ENCODE assay signal across 23 cellular contexts in the genomic region with DNA sequence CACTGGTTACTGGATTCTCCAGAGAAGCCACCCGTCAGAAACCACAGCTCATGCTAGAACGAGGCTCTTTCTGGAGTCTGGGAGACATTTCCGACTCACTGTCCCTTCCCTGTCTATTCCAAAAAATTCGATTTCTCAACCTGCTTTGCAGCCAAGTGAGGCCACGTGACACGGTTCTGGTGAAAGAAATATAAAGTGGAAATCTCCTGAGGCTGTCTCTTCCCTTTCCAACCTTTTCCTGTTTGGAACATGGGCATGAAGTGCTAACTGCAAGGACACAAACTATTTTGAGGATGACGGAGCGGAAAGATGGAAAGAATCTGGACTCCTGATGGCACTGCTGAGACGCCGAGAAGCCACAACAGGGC. TPM values are rescaled to one million over a fixed set of nuclear protein-coding genes. Genes with fewer than 3 reads are reported as not detected.
A peak's percentile ranks its signal among the peaks of the same experiment; 100 is the strongest.
DNase-seq lines count a peak whose midpoint lies in the region; ATAC-seq, FAIRE-seq and TF ChIP-seq lines count a peak whose summit lies in the region.
"Had no signal": no experiment of that assay in that cellular context is flagged by ENCODE, and none has a peak within 500 bp of the region (broad histone marks: within the 10 kb centered on the region; RNA-seq: fewer than 3 reads in every experiment).

No MANE protein-coding gene starts in this region.

- peak; percentile 73 for DNase-seq in GM23248
- DNase-seq in esophagus squamous epithelium (lab: John Stamatoyannopoulos, UW), result no peak
- DNase-seq in keratinocyte (ENCODE audit: low read depth, low spot score), result no peak
- DNase-seq in tibial artery, result peak; percentile 69 to 73
- DNase-seq in NCI-H1436 (lab: John Stamatoyannopoulos, UW), result no peak
- DNase-seq: activated CD4-positive, alpha-beta T cell treated with anti-CD3 and anti-CD28 coated beads, Interleukin-2, amount 10 ng/mL, durations not matched to agents 24 days and 14 days; activated effector memory CD4-positive, alpha-beta T cell treated with Interleukin-2 at 50 U/mL for 16 hours; AML-193; amniotic stem cell; effector CD4-positive, alpha-beta T cell; midbrain; NCI-H1105; NCI-H2171 treated with DMSO at 0.1 percent for 48 hours; NCI-H69; nephron progenitor cell; SHP77 treated with DMSO at 0.1 percent for 48 hours; stimulated activated CD4-positive, alpha-beta T cell treated with anti-CD3 and anti-CD28 coated beads, Interleukin-12 subunit alpha, Interleukin-12 subunit beta, amount 100 ng/mL, for 4 hours; T-cell had no signal

- H3K4me1 Mint-ChIP-seq in activated T-helper 17 cell treated with anti-CD3 and anti-CD28 coated beads, Interleukin-2, amount 50 U/mL, for 72 hours, result no peaks in the 10 kb centered on the region
- H3K4me1 Mint-ChIP-seq: T-cell had no signal

- H3K36me3 ChIP-seq in GM23248 (ENCODE audit: low read depth) (no peaks in the 10 kb centered on the region), esophagus squamous epithelium (no peaks in the 10 kb centered on the region), keratinocyte (ENCODE audit: control insufficient read depth in 2 of 2, extremely low read depth in 1 of 2, insufficient read depth in 2 of 2, low read length in 2 of 2) (no peaks in the 10 kb centered on the region), tibial artery (no peaks in the 10 kb centered on the region)
- H3K36me3 ChIP-seq: suprapubic skin had no signal

- H3K27me3 ChIP-seq in GM23248 (replicated peaks; ENCODE audit: insufficient read depth), result no peaks in the 10 kb centered on the region
- H3K27me3 ChIP-seq in esophagus squamous epithelium, result no peaks in the 10 kb centered on the region
- H3K27me3 ChIP-seq in keratinocyte (ENCODE audit: control insufficient read depth, extremely low read depth, insufficient read depth, low read length), result no peaks in the 10 kb centered on the region
- peaks cover 0 to 2% of the 10 kb centered on the region in 2 donors for H3K27me3 ChIP-seq in tibial artery
- H3K27me3 ChIP-seq: suprapubic skin had no signal

- H3K4me2 ChIP-seq in GM23248 (ENCODE audit: unreplicated experiment) (peak overlapping the region; percentile 48), keratinocyte (ENCODE audit: control insufficient read depth, extremely low read depth, insufficient read depth, low read depth, low read length) (no peak overlapping the region)

- no peak overlapping the region for H3K27ac Mint-ChIP-seq in activated T-helper 17 cell treated with anti-CD3 and anti-CD28 coated beads, Interleukin-2, amount 50 U/mL, for 72 hours
- H3K27ac Mint-ChIP-seq: activated CD4-positive, alpha-beta T cell treated with anti-CD3 and anti-CD28 coated beads, Interleukin-2, amount 10 ng/mL, durations not matched to agents 24 days and 14 days; nephron progenitor cell; T-cell had no signal

- dilution Hi-C loops in keratinocyte (cut with MboI; ENCODE audit: extremely low pct_ligation_motif_present, low sequenced_read_pairs), result no loop called here

- H3K27me3 Mint-ChIP-seq in activated T-helper 17 cell treated with anti-CD3 and anti-CD28 coated beads, Interleukin-2, amount 50 U/mL, for 72 hours, result peaks cover 5% of the 10 kb centered on the region
- H3K27me3 Mint-ChIP-seq: activated CD4-positive, alpha-beta T cell treated with anti-CD3 and anti-CD28 coated beads, Interleukin-2, amount 10 ng/mL, durations not matched to agents 24 days and 14 days; T-cell had no signal

- H3K36me3 Mint-ChIP-seq in activated T-helper 17 cell treated with anti-CD3 and anti-CD28 coated beads, Interleukin-2, amount 50 U/mL, for 72 hours (ENCODE audit: low read depth), result no peaks in the 10 kb centered on the region
- H3K36me3 Mint-ChIP-seq: T-cell had no signal

- no peaks in the 10 kb centered on the region for H3K9me2 ChIP-seq in GM23248 (ENCODE audit: insufficient read depth)

- H3F3A ChIP-seq in GM23248 (ENCODE audit: insufficient read depth), result peaks cover 15% of the 10 kb centered on the region

- peaks cover 21% of the 10 kb centered on the region for H3K4me1 ChIP-seq in GM23248 (ENCODE audit: insufficient read depth)
- H3K4me1 ChIP-seq in esophagus squamous epithelium, result peaks cover 26 to 64% (median 46%) of the 10 kb centered on the region in 3 donors
- H3K4me1 ChIP-seq in keratinocyte (ENCODE audit: control insufficient read depth, extremely low read depth, insufficient read depth, low read length), result peaks cover 43% of the 10 kb centered on the region
- H3K4me1 ChIP-seq in tibial artery, result no peaks in the 10 kb centered on the region

- in situ Hi-C loops in GM23248 (cut with MboI), result loop anchor here (25.0 kb wide), 1 partner anchor 448 kb away; a partner anchor contains a TSS

- no peaks in the 10 kb centered on the region for H3K9me1 ChIP-seq in keratinocyte (ENCODE audit: control insufficient read depth, extremely low read depth, insufficient read depth, low read length)

- H3K9me3 ChIP-seq in GM23248 (ENCODE audit: low read depth) (no peaks in the 10 kb centered on the region), esophagus squamous epithelium (no peaks in the 10 kb centered on the region), keratinocyte (ENCODE audit: control insufficient read depth, low read depth, low read length) (no peaks in the 10 kb centered on the region), tibial artery (no peaks in the 10 kb centered on the region)
- H3K9me3 ChIP-seq: suprapubic skin had no signal

- 12 to 16% methylated on average over 10 of the region's 10 CpGs for WGBS in GM23248 (ENCODE audit: low coverage in 1 of 2, low lambda C conversion rate in 2 of 2, missing lambda C conversion rate in 2 of 2), 2 experiments
- WGBS in esophagus squamous epithelium, 2 donors, result 60 to 63% methylated on average over 6 to 10 of the region's 10 CpGs

- no peaks in the 10 kb centered on the region for H3K9me3 Mint-ChIP-seq in activated T-helper 17 cell treated with anti-CD3 and anti-CD28 coated beads, Interleukin-2, amount 50 U/mL, for 72 hours
- H3K9me3 Mint-ChIP-seq: activated CD4-positive, alpha-beta T cell treated with anti-CD3 and anti-CD28 coated beads, Interleukin-2, amount 10 ng/mL, durations not matched to agents 24 days and 14 days had no signal

- no peaks in the 10 kb centered on the region for H3K79me2 ChIP-seq in GM23248 (ENCODE audit: insufficient read depth)
- H3K79me2 ChIP-seq in keratinocyte (ENCODE audit: control insufficient read depth, insufficient read depth, low read length), result no peaks in the 10 kb centered on the region

- peak overlapping the region; percentile 76 for H2AFZ ChIP-seq in GM23248
- peak overlapping the region; percentile 17 for H2AFZ ChIP-seq in keratinocyte (ENCODE audit: control insufficient read depth, low read length)

- ATAC-seq in activated T-helper 17 cell treated with anti-CD3 and anti-CD28 coated beads, Interleukin-2, amount 50 U/mL, for 72 hours (replicated peaks), result no peak
- no peak for ATAC-seq in GM18517 (IDR thresholded peaks at IDR 0.05; ENCODE audit: unreplicated experiment)
- ATAC-seq: T-cell had no signal

- H4K20me1 ChIP-seq in GM23248 (ENCODE audit: insufficient read depth) (no peaks in the 10 kb centered on the region), keratinocyte (ENCODE audit: control insufficient read depth, extremely low read depth, insufficient read depth, low read length) (no peaks in the 10 kb centered on the region)

- FAIRE-seq in keratinocyte (lab: Jason Lieb, UNC), result no peak
- FAIRE-seq: GM18507, H54 had no signal

- TF ChIP-seq POLR2A in esophagus squamous epithelium (IDR thresholded peaks at IDR 0.05), result no peak

- H3K27ac ChIP-seq in GM23248, result peak overlapping the region; percentile 31
- H3K27ac ChIP-seq in esophagus squamous epithelium, result peak overlapping the region; percentile 62 to 84 (median 80)
- H3K27ac ChIP-seq in keratinocyte (ENCODE audit: control insufficient read depth, insufficient read depth, low read length), result no peak overlapping the region
- no peak overlapping the region for H3K27ac ChIP-seq in tibial artery
- H3K27ac ChIP-seq: suprapubic skin had no signal

- no peak for TF ChIP-seq CTCF in esophagus squamous epithelium (IDR thresholded peaks at IDR 0.05)
- TF ChIP-seq CTCF in keratinocyte (optimal IDR thresholded peaks at IDR 0.05 in 1 of 3, IDR thresholded peaks at IDR 0.05 in 1 of 3, conservative IDR thresholded peaks at IDR 0.05 in 1 of 3; ENCODE audit: extremely low read depth in 1 of 3, insufficient read depth in 2 of 3, low read length in 3 of 3), result no peak
- no peak for TF ChIP-seq CTCF in tibial artery (IDR thresholded peaks at IDR 0.05)

- no peak overlapping the region for H3K4me3 Mint-ChIP-seq in activated T-helper 17 cell treated with anti-CD3 and anti-CD28 coated beads, Interleukin-2, amount 50 U/mL, for 72 hours
- H3K4me3 Mint-ChIP-seq: activated CD4-positive, alpha-beta T cell treated with anti-CD3 and anti-CD28 coated beads, Interleukin-2, amount 10 ng/mL, durations not matched to agents 24 days and 14 days; nephron progenitor cell; T-cell had no signal

- intact Hi-C loops in esophagus squamous epithelium (cut with DNase I), result loop anchor here (5.0 kb wide), 1 partner anchor 88 kb away; no protein-coding TSS in a partner anchor
- intact Hi-C loops in tibial artery (cut with DNase I; ENCODE audit: low total_unique reads), result no loop called here

- H3K4me3 ChIP-seq in GM23248 (no peak overlapping the region; the same call in 1 of the 2 replicates), esophagus squamous epithelium (no peak overlapping the region), keratinocyte (ENCODE audit: control insufficient read depth in 2 of 3, extremely low read depth in 1 of 3, insufficient read depth in 2 of 3, low read depth in 1 of 3, low read length in 3 of 3) (no peak overlapping the region), tibial artery (no peak overlapping the region)
- H3K4me3 ChIP-seq: suprapubic skin had no signal

- H3K9ac ChIP-seq in GM23248 (no peak overlapping the region; the same call in 1 of the 2 replicates), keratinocyte (ENCODE audit: control insufficient read depth, extremely low read depth, insufficient read depth, low read length) (no peak overlapping the region)

RNA-seq across cellular contexts. Expression of a gene that starts 6.1 kb away (rescaled TPM):
- 39.6 and 51.5 TPM in 2 replicates for total RNA-seq in GM23248 (2014; rRNA removed; shearing (Covaris generic))
- 43.8 and 44.9 TPM in 2 replicates for polyA plus RNA-seq in GM23248 (2016; fragmentation: Nextera tagmentation; extraction: Ambion mirVana)
- 10 to 100 TPM; 15.6 to 36.1 (median 30.3) TPM for total RNA-seq in esophagus squamous epithelium
- polyA plus RNA-seq in keratinocyte, result 2.4 to 4.5 TPM (median 4.0 TPM) in 3 replicates
- 0.05 TPM for polyA plus RNA-seq in keratinocyte (2011; ENCODE audit: low read depth)
- polyA plus RNA-seq in keratinocyte (2011; cell fraction: cytosol; rRNA removed), result 1.8 and 2.0 TPM in 2 replicates
- 3.6 and 4.6 TPM in 2 replicates for polyA plus RNA-seq in keratinocyte (2011; cell fraction: nucleus; rRNA removed)
- 0.49 and 3.2 TPM in 2 replicates for polyA plus RNA-seq in keratinocyte (2012; ENCODE audit: low replicate concordance)
- 3.7 to 6.1 TPM (median 5.8 TPM) in 3 replicates for polyA minus RNA-seq in keratinocyte
- 3.8 TPM for polyA minus RNA-seq in keratinocyte (2011; cell fraction: cytosol; rRNA and poly(A)+ RNA removed)
- 1.2 and 2.6 TPM in 2 replicates for polyA minus RNA-seq in keratinocyte (2011; cell fraction: nucleus; rRNA and poly(A)+ RNA removed)
- under 1 TPM; 0.13 to 0.37 TPM for total RNA-seq in activated T-helper 17 cell treated with anti-CD3 and anti-CD28 coated beads, Interleukin-2, amount 50 U/mL, for 72 hours

Comparison
In these comparisons a context has a peak if more than half of its experiments do, and no peak if none do; other contexts are left out.
1. DNase-seq: peak in GM23248 (single experiment) and tibial artery (2 of 2); none in esophagus squamous epithelium (single experiment), keratinocyte (single experiment) and NCI-H1436 (single experiment).
2. H3K27ac ChIP-seq: peak in GM23248 (single experiment) and esophagus squamous epithelium (4 of 4); none in keratinocyte (single experiment) and tibial artery (0 of 2).
3. RNA of a gene that starts 6.1 kb away (total RNA-seq): 39.6 to 51.5 TPM in GM23248 and 15.6 to 36.1 TPM in esophagus squamous epithelium; 0.13 to 0.37 TPM in activated T-helper 17 cell treated with anti-CD3 and anti-CD28 coated beads, Interleukin-2, amount 50 U/mL, for 72 hours; every median in the first group is over 10 times any median in the second.